ENCODE assay signal across 15 cellular contexts in genomic region chr3:47010910-47011309, GRCh38. TPM values are rescaled to one million over a fixed set of nuclear protein-coding genes. Genes with fewer than 3 reads are reported as not detected.
DNase-seq lines count a peak whose midpoint lies in the region; ATAC-seq and TF ChIP-seq lines count a peak whose summit lies in the region.
"Had no signal": no experiment of that assay in that cellular context is flagged by ENCODE, and none has a peak within 500 bp of the region (broad histone marks: within the 10 kb centered on the region; RNA-seq: fewer than 3 reads in every experiment).

No MANE protein-coding gene starts in this region.

- H3K36me3 Mint-ChIP-seq in activated T-cell treated with anti-CD3 and anti-CD28 coated beads, Interleukin-2, amount 50 U/mL, for 24 hours (ENCODE audit: low read depth), result peaks cover 71% of the 10 kb centered on the region
- peaks cover 6% of the 10 kb centered on the region for H3K36me3 Mint-ChIP-seq in activated naive CD8-positive, alpha-beta T cell treated with anti-CD3 and anti-CD28 coated beads, Interleukin-2, amount 50 U/mL, for 24 hours (ENCODE audit: low read depth)
- peaks cover 0 to 9% (median 7%) of the 10 kb centered on the region in 5 donors for H3K36me3 Mint-ChIP-seq in naive thymus-derived CD4-positive, alpha-beta T cell
- peaks cover 7% of the 10 kb centered on the region for H3K36me3 Mint-ChIP-seq in stimulated activated memory B cell treated with anti-CD40 and anti-IgM and Interleukin-4, amounts not matched to agents 10 μg/mL and 1 μg/mL and 100 μg/mL, for 72 hours

- CTCF ChIA-PET in naive thymus-derived CD4-positive, alpha-beta T cell (lab: Charles Lee), result no interaction called here

- TF ChIP-seq POLR2A in GM18505 (IDR thresholded peaks at IDR 0.05; ENCODE audit: borderline replicate concordance, extremely low read depth, insufficient read depth, insufficient read length), result no peak

- POLR2A ChIA-PET in naive thymus-derived CD4-positive, alpha-beta T cell (lab: Charles Lee), result interaction anchor here (0.6 to 3.1 kb wide), 3 partner anchors 12 to 72 kb away, joined by 3 to 17 read pairs (median 3); partner anchors contain the start of gene NBEAL2

- peaks cover 19% of the 10 kb centered on the region for H3K4me1 Mint-ChIP-seq in activated T-cell treated with anti-CD3 and anti-CD28 coated beads, Interleukin-2, amount 50 U/mL, for 24 hours (ENCODE audit: low read depth)
- H3K4me1 Mint-ChIP-seq in activated naive CD8-positive, alpha-beta T cell treated with anti-CD3 and anti-CD28 coated beads, Interleukin-2, amount 50 U/mL, for 24 hours, result peaks cover 12% of the 10 kb centered on the region
- peaks cover 5 to 28% (median 9%) of the 10 kb centered on the region in 7 donors for H3K4me1 Mint-ChIP-seq in naive thymus-derived CD4-positive, alpha-beta T cell
- peaks cover 18% of the 10 kb centered on the region for H3K4me1 Mint-ChIP-seq in stimulated activated memory B cell treated with anti-CD40 and anti-IgM and Interleukin-4, amounts not matched to agents 10 μg/mL and 1 μg/mL and 100 μg/mL, for 72 hours

- no peak overlapping the region for H3K4me3 ChIP-seq in naive thymus-derived CD4-positive, alpha-beta T cell (ENCODE audit: low read length)
- H3K4me3 ChIP-seq: smooth muscle cell had no signal

- no peaks in the 10 kb centered on the region for H3K9me3 Mint-ChIP-seq in activated T-cell treated with anti-CD3 and anti-CD28 coated beads, Interleukin-2, amount 50 U/mL, for 24 hours
- no peaks in the 10 kb centered on the region for H3K9me3 Mint-ChIP-seq in activated naive CD8-positive, alpha-beta T cell treated with anti-CD3 and anti-CD28 coated beads, Interleukin-2, amount 50 U/mL, for 24 hours
- H3K9me3 Mint-ChIP-seq in naive thymus-derived CD4-positive, alpha-beta T cell, result peaks cover 0 to 1% (median 0%) of the 10 kb centered on the region in 11 donors
- no peaks in the 10 kb centered on the region for H3K9me3 Mint-ChIP-seq in stimulated activated memory B cell treated with anti-CD40 and anti-IgM and Interleukin-4, amounts not matched to agents 10 μg/mL and 1 μg/mL and 100 μg/mL, for 72 hours
- H3K9me3 Mint-ChIP-seq: GM23338 had no signal

- peak overlapping the region; percentile 10 for H3K27ac ChIP-seq in naive thymus-derived CD4-positive, alpha-beta T cell (ENCODE audit: low read depth, low read length)

- peaks cover 0 to under 1% of the 10 kb centered on the region in 2 donors for H3K4me1 ChIP-seq in naive thymus-derived CD4-positive, alpha-beta T cell (ENCODE audit: control insufficient read depth in 2 of 2, insufficient read depth in 2 of 2, low read length in 2 of 2)

- H3K27me3 Mint-ChIP-seq in activated T-cell treated with anti-CD3 and anti-CD28 coated beads, Interleukin-2, amount 50 U/mL, for 24 hours, result no peaks in the 10 kb centered on the region
- no peaks in the 10 kb centered on the region for H3K27me3 Mint-ChIP-seq in activated naive CD8-positive, alpha-beta T cell treated with anti-CD3 and anti-CD28 coated beads, Interleukin-2, amount 50 U/mL, for 24 hours
- no peaks in the 10 kb centered on the region for H3K27me3 Mint-ChIP-seq in naive thymus-derived CD4-positive, alpha-beta T cell
- H3K27me3 Mint-ChIP-seq in stimulated activated memory B cell treated with anti-CD40 and anti-IgM and Interleukin-4, amounts not matched to agents 10 μg/mL and 1 μg/mL and 100 μg/mL, for 72 hours, result no peaks in the 10 kb centered on the region

- H3K9me3 ChIP-seq in naive thymus-derived CD4-positive, alpha-beta T cell (ENCODE audit: control insufficient read depth in 2 of 3, low read length in 3 of 3), result no peaks in the 10 kb centered on the region

- no peak for DNase-seq in activated T-cell treated with anti-CD3 and anti-CD28 coated beads, Interleukin-2, amount 50 U/mL, for 24 hours
- DNase-seq in activated T-cell treated with anti-CD3 and anti-CD28 coated beads, Interleukin-2, amount 50 U/mL, for 1 hour, result no peak
- DNase-seq in activated naive CD8-positive, alpha-beta T cell treated with anti-CD3 and anti-CD28 coated beads, Interleukin-2, amount 50 U/mL, for 24 hours, result no peak
- no peak for DNase-seq in naive thymus-derived CD4-positive, alpha-beta T cell
- DNase-seq: 8988T; DMS53; left ventricle myocardium superior; NCI-H2029; stimulated activated CD4-positive, alpha-beta T cell treated with anti-CD3 and anti-CD28 coated beads, Interleukin-4, amount 100 ng/mL, for 4 hours had no signal

- peaks cover 0 to 21% (median 11%) of the 10 kb centered on the region in 3 experiments for H3K36me3 ChIP-seq in naive thymus-derived CD4-positive, alpha-beta T cell (ENCODE audit: control insufficient read depth in 2 of 3, insufficient read depth in 3 of 3, low read length in 3 of 3)

- intact Hi-C loops in naive thymus-derived CD4-positive, alpha-beta T cell (cut with micrococcal nuclease), result no loop called here

- no peak for ATAC-seq in activated naive CD8-positive, alpha-beta T cell treated with anti-CD3 and anti-CD28 coated beads, Interleukin-2, amount 50 U/mL, for 24 hours
- no peak for ATAC-seq in naive thymus-derived CD4-positive, alpha-beta T cell
- no peak for ATAC-seq in stimulated activated memory B cell treated with anti-CD40 and anti-IgM and Interleukin-4, amounts not matched to agents 10 μg/mL and 1 μg/mL and 100 μg/mL, for 72 hours
- ATAC-seq in HG03442 (IDR thresholded peaks at IDR 0.05; ENCODE audit: unreplicated experiment) (no peak), GM21576 (IDR thresholded peaks at IDR 0.05; ENCODE audit: unreplicated experiment) (no peak), GM18505 (IDR thresholded peaks at IDR 0.05; ENCODE audit: unreplicated experiment) (no peak)

- H3K27ac Mint-ChIP-seq in activated T-cell treated with anti-CD3 and anti-CD28 coated beads, Interleukin-2, amount 50 U/mL, for 24 hours, result peak overlapping the region; percentile 27
- peak overlapping the region; percentile 56 for H3K27ac Mint-ChIP-seq in activated naive CD8-positive, alpha-beta T cell treated with anti-CD3 and anti-CD28 coated beads, Interleukin-2, amount 50 U/mL, for 24 hours
- H3K27ac Mint-ChIP-seq in naive thymus-derived CD4-positive, alpha-beta T cell, result peak overlapping the region; percentile 39 to 92 (median 76)
- H3K27ac Mint-ChIP-seq in stimulated activated memory B cell treated with anti-CD40 and anti-IgM and Interleukin-4, amounts not matched to agents 10 μg/mL and 1 μg/mL and 100 μg/mL, for 72 hours, result peak overlapping the region; percentile 91

- no peaks in the 10 kb centered on the region for H3K27me3 ChIP-seq in naive thymus-derived CD4-positive, alpha-beta T cell (ENCODE audit: control insufficient read depth in 2 of 2, insufficient read depth in 2 of 2, low read length in 2 of 2)

- H3K4me3 Mint-ChIP-seq in activated T-cell treated with anti-CD3 and anti-CD28 coated beads, Interleukin-2, amount 50 U/mL, for 24 hours, result no peak overlapping the region
- H3K4me3 Mint-ChIP-seq in activated naive CD8-positive, alpha-beta T cell treated with anti-CD3 and anti-CD28 coated beads, Interleukin-2, amount 50 U/mL, for 24 hours, result no peak overlapping the region
- peak overlapping the region in 9 of 10 donors; percentile 18 to 82 (median 64) for H3K4me3 Mint-ChIP-seq in naive thymus-derived CD4-positive, alpha-beta T cell
- no peak overlapping the region for H3K4me3 Mint-ChIP-seq in stimulated activated memory B cell treated with anti-CD40 and anti-IgM and Interleukin-4, amounts not matched to agents 10 μg/mL and 1 μg/mL and 100 μg/mL, for 72 hours

RNA-seq across cellular contexts. Expression of gene NBEAL2, which starts 31.4 kb away (rescaled TPM):
- 100 to 1,000 TPM in 2 of 5 experiments, 10 to 100 TPM in 3; 48.8 to 289 (median 94.0) TPM for total RNA-seq in naive thymus-derived CD4-positive, alpha-beta T cell
- polyA plus RNA-seq in naive thymus-derived CD4-positive, alpha-beta T cell, result 1 to 10 TPM; 1.7 to 4.9 TPM

RNA-seq across cellular contexts. Expression of gene CCDC12, which starts 34.4 kb away (rescaled TPM):
- 10 to 100 TPM; 51.6 to 61.5 (median 56.9) TPM for total RNA-seq in naive thymus-derived CD4-positive, alpha-beta T cell
- 100 to 1,000 TPM in 1 of 2 donors, 10 to 100 TPM in 1; 88.2 to 115 TPM for polyA plus RNA-seq in naive thymus-derived CD4-positive, alpha-beta T cell

Comparison
In these comparisons a context has a peak if more than half of its experiments do, and no peak if none do; other contexts are left out.
1. H3K27ac Mint-ChIP-seq: peak in every context shown above with its lines; median percentile 91 in stimulated activated memory B cell treated with anti-CD40 and anti-IgM and Interleukin-4, amounts not matched to agents 10 μg/mL and 1 μg/mL and 100 μg/mL, for 72 hours; 76 in naive thymus-derived CD4-positive, alpha-beta T cell; 56 in activated naive CD8-positive, alpha-beta T cell treated with anti-CD3 and anti-CD28 coated beads, Interleukin-2, amount 50 U/mL, for 24 hours; 27 in activated T-cell treated with anti-CD3 and anti-CD28 coated beads, Interleukin-2, amount 50 U/mL, for 24 hours.
2. H3K4me3 Mint-ChIP-seq: peak in naive thymus-derived CD4-positive, alpha-beta T cell (9 of 10); none in activated T-cell treated with anti-CD3 and anti-CD28 coated beads, Interleukin-2, amount 50 U/mL, for 24 hours (single experiment), activated naive CD8-positive, alpha-beta T cell treated with anti-CD3 and anti-CD28 coated beads, Interleukin-2, amount 50 U/mL, for 24 hours (single experiment) and stimulated activated memory B cell treated with anti-CD40 and anti-IgM and Interleukin-4, amounts not matched to agents 10 μg/mL and 1 μg/mL and 100 μg/mL, for 72 hours (single experiment).